ENCODE assay signal across 9 cellular contexts in the genomic region with DNA sequence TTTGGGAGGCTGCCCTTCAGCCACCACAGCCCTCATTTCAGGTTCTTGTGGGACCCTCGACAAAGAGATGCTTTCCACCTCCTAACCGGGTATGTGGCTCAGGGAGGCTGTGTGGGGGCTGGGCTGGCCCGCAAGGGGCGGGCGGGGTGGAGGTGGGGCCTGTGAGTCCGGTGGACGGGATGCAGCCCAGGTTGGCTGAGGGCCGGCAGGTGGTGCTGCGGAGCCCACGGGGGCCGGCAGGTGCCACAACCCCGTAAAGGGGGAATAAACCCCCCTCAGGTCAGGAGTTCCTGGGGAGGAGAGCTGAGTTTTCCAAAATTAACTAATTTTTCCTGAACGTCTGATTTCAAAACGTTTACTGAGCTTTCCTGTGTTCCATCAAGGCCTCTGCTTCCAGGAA. TPM values are rescaled to one million over a fixed set of nuclear protein-coding genes. Genes with fewer than 3 reads are reported as not detected.
DNase-seq lines count a peak whose midpoint lies in the region; ATAC-seq and TF ChIP-seq lines count a peak whose summit lies in the region.
"Had no signal": no experiment of that assay in that cellular context is flagged by ENCODE, and none has a peak within 500 bp of the region (broad histone marks: within the 10 kb centered on the region; RNA-seq: fewer than 3 reads in every experiment).

No MANE protein-coding gene starts in this region.

- no peak overlapping the region for H4K8ac ChIP-seq in mesenchymal stem cell (ENCODE audit: low read length)

- H3K27ac ChIP-seq in mesenchymal stem cell (ENCODE audit: low read length, poor library complexity, severe bottlenecking): no peak overlapping the region

- H4K91ac ChIP-seq in mesenchymal stem cell (ENCODE audit: low read length): no peak overlapping the region

- H3K23ac ChIP-seq in mesenchymal stem cell (ENCODE audit: low read length in 2 of 2): no peak overlapping the region

- H3K9me3 ChIP-seq in BE2C: no peaks in the 10 kb centered on the region
- H3K9me3 ChIP-seq in mesenchymal stem cell (ENCODE audit: control insufficient read depth, low read length): no peaks in the 10 kb centered on the region

- peaks cover 2% of the 10 kb centered on the region for H3K79me1 ChIP-seq in mesenchymal stem cell (replicated peaks; ENCODE audit: low read length, poor library complexity, severe bottlenecking)

- no peak overlapping the region for H2AK5ac ChIP-seq in mesenchymal stem cell (ENCODE audit: low read length, severe bottlenecking)

- no peak overlapping the region for H2BK5ac ChIP-seq in mesenchymal stem cell (ENCODE audit: low read depth, low read length, poor library complexity, severe bottlenecking)

- peak; percentile 27; the same call in 2 of the 3 replicates for ATAC-seq in SK-N-SH treated with all-trans-retinoic acid at 6 μM for 48 hours
- ATAC-seq in HG02642 (IDR thresholded peaks at IDR 0.05; ENCODE audit: poor library complexity, unreplicated experiment): no peak

- no peak overlapping the region for H3K9ac ChIP-seq in mesenchymal stem cell (ENCODE audit: low read length)

- H2BK120ac ChIP-seq in mesenchymal stem cell (ENCODE audit: low read depth, low read length): no peak overlapping the region

- H3K4me3 ChIP-seq in BE2C (ENCODE audit: low read depth, low read length) (no peak overlapping the region), GM12875 (ENCODE audit: low read depth, low read length) (no peak overlapping the region), mesenchymal stem cell (ENCODE audit: insufficient read depth in 1 of 2, low read depth in 1 of 2, low read length in 2 of 2) (no peak overlapping the region)

- peak; percentile 46 for TF ChIP-seq CTCF in BE2C (IDR thresholded peaks at IDR 0.05; ENCODE audit: low read depth, low read length)
- peak; percentile 63 for TF ChIP-seq CTCF in GM12875 (IDR thresholded peaks at IDR 0.05; ENCODE audit: borderline replicate concordance, insufficient read depth, low read depth, low read length)

- no peaks in the 10 kb centered on the region for H3K4me1 ChIP-seq in BE2C
- peaks cover 8% of the 10 kb centered on the region for H3K4me1 ChIP-seq in mesenchymal stem cell (ENCODE audit: control insufficient read depth, insufficient read depth, low read depth, low read length)

- H2BK12ac ChIP-seq in mesenchymal stem cell (ENCODE audit: low read length in 2 of 2): no peak overlapping the region

- no peak overlapping the region for H2BK15ac ChIP-seq in mesenchymal stem cell (ENCODE audit: low read depth, poor library complexity, severe bottlenecking)

- H3K4ac ChIP-seq in mesenchymal stem cell (ENCODE audit: low read depth in 1 of 2, low read length in 2 of 2): no peak overlapping the region

- WGBS in mesenchymal stem cell: 4% methylated on average over 14 of the region's 14 CpGs

- no peak overlapping the region for H3K14ac ChIP-seq in mesenchymal stem cell (ENCODE audit: low read length in 2 of 2)

- DNase-seq in BE2C (peak; percentile 70), kidney tubule cell (ENCODE audit: low spot score) (peak; percentile 50), mesenchymal stem cell (no peak), midbrain (lab: John Stamatoyannopoulos, UW) (no peak)
- DNase-seq in stimulated activated naive CD4-positive, alpha-beta T cell treated with Interleukin-2 at 50 U/mL for 16 hours (lab: John Stamatoyannopoulos, UW): no peak
- DNase-seq: MV-4-11 had no signal

- no peak overlapping the region for H2AFZ ChIP-seq in mesenchymal stem cell (ENCODE audit: low read depth, low read length)

- H3K36me3 ChIP-seq in BE2C (no peaks in the 10 kb centered on the region), mesenchymal stem cell (ENCODE audit: control insufficient read depth in 1 of 2, insufficient read depth in 2 of 2, low read depth in 1 of 2, low read length in 2 of 2) (no peaks in the 10 kb centered on the region)

- H3K18ac ChIP-seq in mesenchymal stem cell (ENCODE audit: low read depth in 1 of 2, low read length in 2 of 2): no peak overlapping the region

- H3K4me2 ChIP-seq in mesenchymal stem cell (ENCODE audit: low read length, poor library complexity, severe bottlenecking): no peak overlapping the region

- H3K27me3 ChIP-seq in BE2C: no peaks in the 10 kb centered on the region
- peaks cover 0 to 8% of the 10 kb centered on the region in 2 experiments for H3K27me3 ChIP-seq in mesenchymal stem cell (ENCODE audit: control insufficient read depth in 1 of 2, insufficient read depth in 1 of 2, low read length in 2 of 2)

TF ChIP-seq in SK-N-SH treated with all-trans-retinoic acid at 6 μM for 48 hours, 23 proteins besides CTCF, POLR2A, EP300 and RAD21:
- TF ChIP-seq TOX (CRISPR knock-in tag; IDR thresholded peaks at IDR 0.05; ENCODE audit: borderline replicate concordance): no peak
- no peak for TF ChIP-seq SNAI2 (CRISPR knock-in tag; IDR thresholded peaks at IDR 0.05)
- TF ChIP-seq, protein P1, sequence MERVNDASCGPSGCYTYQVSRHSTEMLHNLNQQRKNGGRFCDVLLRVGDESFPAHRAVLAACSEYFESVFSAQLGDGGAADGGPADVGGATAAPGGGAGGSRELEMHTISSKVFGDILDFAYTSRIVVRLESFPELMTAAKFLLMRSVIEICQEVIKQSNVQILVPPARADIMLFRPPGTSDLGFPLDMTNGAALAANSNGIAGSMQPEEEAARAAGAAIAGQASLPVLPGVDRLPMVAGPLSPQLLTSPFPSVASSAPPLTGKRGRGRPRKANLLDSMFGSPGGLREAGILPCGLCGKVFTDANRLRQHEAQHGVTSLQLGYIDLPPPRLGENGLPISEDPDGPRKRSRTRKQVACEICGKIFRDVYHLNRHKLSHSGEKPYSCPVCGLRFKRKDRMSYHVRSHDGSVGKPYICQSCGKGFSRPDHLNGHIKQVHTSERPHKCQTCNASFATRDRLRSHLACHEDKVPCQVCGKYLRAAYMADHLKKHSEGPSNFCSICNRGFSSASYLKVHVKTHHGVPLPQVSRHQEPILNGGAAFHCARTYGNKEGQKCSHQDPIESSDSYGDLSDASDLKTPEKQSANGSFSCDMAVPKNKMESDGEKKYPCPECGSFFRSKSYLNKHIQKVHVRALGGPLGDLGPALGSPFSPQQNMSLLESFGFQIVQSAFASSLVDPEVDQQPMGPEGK (CRISPR knock-in tag; IDR thresholded peaks at IDR 0.05; ENCODE audit: borderline replicate concordance): no peak
- TF ChIP-seq ZNF8 (CRISPR knock-in tag; IDR thresholded peaks at IDR 0.05): no peak
- no peak for TF ChIP-seq ISL1 (CRISPR knock-in tag; IDR thresholded peaks at IDR 0.05)
TF ChIP-seq in SK-N-SH treated with all-trans-retinoic acid at 6 μM for 48 hours: peak in this region for 0.

RNA-seq across cellular contexts. Expression of a gene that starts 4.9 kb away (rescaled TPM):
- 95.2 TPM for polyA plus RNA-seq in BE2C (2012; ENCODE audit: insufficient read depth, insufficient read length, low read depth)
- 10.3 TPM for polyA plus RNA-seq in mesenchymal stem cell (2013, experiment 1 of 2)
- polyA plus RNA-seq in mesenchymal stem cell (2013, experiment 2 of 2): 11.2 TPM

RNA-seq across cellular contexts. Expression of a gene that starts 14.8 kb away (rescaled TPM):
- not detected for polyA plus RNA-seq in BE2C (2012; ENCODE audit: insufficient read depth, insufficient read length, low read depth)
- not detected for polyA plus RNA-seq in mesenchymal stem cell (2013, experiment 1 of 2)
- polyA plus RNA-seq in mesenchymal stem cell (2013, experiment 2 of 2): not detected

RNA-seq across cellular contexts. Expression of a gene that starts 18.8 kb away (rescaled TPM):
- 205 TPM for polyA plus RNA-seq in BE2C (2012; ENCODE audit: insufficient read depth, insufficient read length, low read depth)
- 9.4 TPM for polyA plus RNA-seq in mesenchymal stem cell (2013, experiment 1 of 2)
- polyA plus RNA-seq in mesenchymal stem cell (2013, experiment 2 of 2): 9.7 TPM

RNA-seq across cellular contexts. Expression of a gene that starts 19.5 kb away (rescaled TPM):
- 26.4 TPM for polyA plus RNA-seq in BE2C (2012; ENCODE audit: insufficient read depth, insufficient read length, low read depth)
- 2.5 TPM for polyA plus RNA-seq in mesenchymal stem cell (2013, experiment 1 of 2)
- polyA plus RNA-seq in mesenchymal stem cell (2013, experiment 2 of 2): 2.1 TPM

RNA-seq across cellular contexts. Expression of a gene that starts 24.8 kb away (rescaled TPM):
- 205 TPM for polyA plus RNA-seq in BE2C (2012; ENCODE audit: insufficient read depth, insufficient read length, low read depth)
- 28.0 TPM for polyA plus RNA-seq in mesenchymal stem cell (2013, experiment 1 of 2)
- 27.0 TPM for polyA plus RNA-seq in mesenchymal stem cell (2013, experiment 2 of 2)

Comparison
In these comparisons a context has a peak if more than half of its experiments do, and no peak if none do; other contexts are left out.
1. DNase-seq: peak in BE2C (single experiment) and kidney tubule cell (single experiment); none in mesenchymal stem cell (single experiment), stimulated activated naive CD4-positive, alpha-beta T cell treated with Interleukin-2 at 50 U/mL for 16 hours (single experiment) and midbrain (single experiment).